Comparison of ENCODE assay signal across 9 cellular contexts in the genomic region with DNA sequence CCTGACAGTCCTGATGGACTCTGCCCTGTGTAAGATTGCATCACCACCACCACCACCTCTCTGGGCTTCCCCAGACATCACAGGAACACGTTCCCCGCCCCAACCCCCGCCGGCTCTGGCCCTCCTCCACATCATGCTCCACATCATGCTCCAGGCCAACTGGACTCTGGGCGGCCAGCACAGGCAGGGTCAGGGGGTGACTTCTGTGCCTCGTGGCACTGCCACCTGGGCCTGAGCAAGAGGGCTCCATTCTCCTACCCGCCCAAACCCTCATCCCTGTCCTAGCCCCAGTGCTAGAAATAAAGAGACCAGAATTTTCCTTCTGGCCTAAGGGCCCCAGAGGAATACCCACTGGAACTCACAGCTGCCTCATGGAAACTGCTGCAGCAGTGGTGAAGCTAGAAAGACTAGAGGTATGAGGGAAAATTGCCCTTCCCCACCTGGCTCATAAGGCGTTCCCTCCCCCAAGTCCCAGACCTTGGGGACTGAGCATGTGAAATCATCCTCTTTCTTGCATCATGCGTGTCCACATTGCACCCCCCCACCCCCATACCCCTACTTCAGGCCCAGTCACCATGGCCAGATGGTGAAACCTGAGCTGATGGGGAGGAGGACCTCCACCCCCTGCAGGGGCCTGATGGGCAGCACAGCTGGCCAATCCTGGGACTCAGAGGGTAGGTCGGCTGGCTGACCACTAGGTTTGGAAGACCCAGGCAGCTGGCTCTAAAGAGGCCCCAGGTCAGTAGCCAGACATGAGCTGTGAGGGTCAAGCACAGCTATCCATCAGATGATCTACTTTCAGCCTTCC. TPM values are rescaled to one million over a fixed set of nuclear protein-coding genes. Genes with fewer than 3 reads are reported as not detected.
DNase-seq lines count a peak whose midpoint lies in the region; ATAC-seq, FAIRE-seq and TF ChIP-seq lines count a peak whose summit lies in the region.
"Had no signal": no experiment of that assay in that cellular context is flagged by ENCODE, and none has a peak within 500 bp of the region (broad histone marks: within the 10 kb centered on the region; RNA-seq: fewer than 3 reads in every experiment).

TSS of gene INHBE (plus strand) at position 742 of the 808 bp plus-strand sequence. CDS start 230 bp downstream, outside the sequence.

- H3K27ac ChIP-seq in GM12878 (ENCODE audit: control insufficient read depth, insufficient read depth) (no peak within 1 kb of the TSS), neural progenitor cell (no peak within 1 kb of the TSS), esophagus muscularis mucosa (replicated peaks in 1 of 4) (no peak within 1 kb of the TSS)

- SMC1A ChIA-PET in GM12878 (lab: Charles Lee; ENCODE audit: uncharacterized antibody, unreplicated experiment): interaction anchor here (0.9 to 7.6 kb wide), 17 partner anchors 12 to 241 kb away, joined by 3 to 226 read pairs (median 4); partner anchors contain the start of gene SHMT2

- H3K9ac ChIP-seq in GM12878 (ENCODE audit: control insufficient read depth, insufficient read depth, low read length) (peak within 1 kb of the TSS; percentile 40; the same call in 1 of the 2 replicates), neural progenitor cell (no peak within 1 kb of the TSS)

- H3K79me2 ChIP-seq in GM12878 (ENCODE audit: control insufficient read depth, insufficient read depth, low read length) (no peaks in the 10 kb centered on the region), neural progenitor cell (ENCODE audit: low read depth) (no peaks in the 10 kb centered on the region)

- 72% methylated on average over 10 of the region's 10 CpGs for WGBS in GM12878 (ENCODE audit: insufficient coverage, insufficient replicate concordance, low lambda C conversion rate, missing lambda C conversion rate)
- 54% methylated on average over 6 of the region's 10 CpGs for WGBS in esophagus muscularis mucosa

- TF ChIP-seq EP300 in GM12878 (IDR thresholded peaks at IDR 0.05; ENCODE audit: borderline replicate concordance in 1 of 2, control insufficient read depth in 1 of 2, low read depth in 2 of 2, low read length in 2 of 2): no peak
- TF ChIP-seq EP300 in esophagus muscularis mucosa (IDR thresholded peaks at IDR 0.05): no peak

- H3K27me3 ChIP-seq in GM12878 (replicated peaks in 1 of 2; ENCODE audit: control insufficient read depth in 2 of 2, insufficient read depth in 2 of 2, low read length in 1 of 2) (no peaks in the 10 kb centered on the region), neural progenitor cell (no peaks in the 10 kb centered on the region), esophagus muscularis mucosa (peaks cover 0 to 15% (median 0%) of the 10 kb centered on the region in 4 donors)

- FAIRE-seq in GM12878 (lab: Jason Lieb, UNC): no peak
- FAIRE-seq: G401.6 had no signal

- POLR2A ChIA-PET in GM12878 (lab: Charles Lee): interaction anchor here (0.5 to 6.1 kb wide), 16 partner anchors 9 to 412 kb away, joined by 3 to 29 read pairs (median 4); partner anchors contain the start of genes INHBC and SHMT2

- in situ Hi-C loops in GM12878 (cut with MboI): loop anchor here (5.0 to 10.0 kb wide), 2 partner anchors 140 to 192 kb away; no protein-coding TSS in a partner anchor

- H4K20me1 ChIP-seq in GM12878 (ENCODE audit: control insufficient read depth, insufficient read depth) (no peaks in the 10 kb centered on the region), neural progenitor cell (ENCODE audit: low read depth) (no peaks in the 10 kb centered on the region)

- H3K4me2 ChIP-seq in GM12878 (ENCODE audit: control insufficient read depth, insufficient read depth) (peak within 1 kb of the TSS; percentile 75), neural progenitor cell (peak within 1 kb of the TSS; percentile 50)

- peaks cover 26% of the 10 kb centered on the region for H3K27me3 Mint-ChIP-seq in neural progenitor cell (ENCODE audit: insufficient read depth, low read depth)

- TF ChIP-seq CTCF in GM12878 (IDR thresholded peaks at IDR 0.05 in 2 of 3, conservative IDR thresholded peaks at IDR 0.05 in 1 of 3; ENCODE audit: control insufficient read depth in 2 of 3, extremely low read depth in 1 of 3, insufficient read depth in 1 of 3, low read depth in 3 of 3, low read length in 3 of 3) (no peak), neural progenitor cell (IDR thresholded peaks at IDR 0.05) (no peak), esophagus muscularis mucosa (IDR thresholded peaks at IDR 0.05) (no peak)

- H3K4me3 Mint-ChIP-seq in neural progenitor cell: peak within 1 kb of the TSS; percentile 72

- H3K9me3 ChIP-seq in GM12878 (replicated peaks; ENCODE audit: control insufficient read depth, insufficient read depth, low read length) (no peaks in the 10 kb centered on the region), neural progenitor cell (ENCODE audit: low read depth) (no peaks in the 10 kb centered on the region), esophagus muscularis mucosa (no peaks in the 10 kb centered on the region)

- RAD21 ChIA-PET in GM12878 (lab: Charles Lee; ENCODE audit: unreplicated experiment): interaction anchor here (0.5 to 6.8 kb wide), 15 partner anchors 8 to 241 kb away, joined by 3 to 224 read pairs (median 10); partner anchors contain the start of genes INHBC, SHMT2 and STAC3

- no peaks in the 10 kb centered on the region for H3K36me3 Mint-ChIP-seq in neural progenitor cell

- peaks cover 3% of the 10 kb centered on the region for H3F3A ChIP-seq in neural progenitor cell (ENCODE audit: low read depth)

- H3K4me1 ChIP-seq in GM12878 (ENCODE audit: control insufficient read depth, insufficient read depth, low read length) (peaks cover 11% of the 10 kb centered on the region), neural progenitor cell (peaks cover 24% of the 10 kb centered on the region), esophagus muscularis mucosa (peaks cover 19 to 27% (median 25%) of the 10 kb centered on the region in 4 donors)

- BruUV-seq in GM12878 (replicated peaks; lab: Mats Ljungman, UMichigan): no TSS peak

- TF ChIP-seq POLR2A in GM12878 (IDR thresholded peaks at IDR 0.05; ENCODE audit: low read depth, low read length) (no peak), esophagus muscularis mucosa (IDR thresholded peaks at IDR 0.05; ENCODE audit: low read depth) (no peak)

- DNase-seq in NCI-H748 (lab: John Stamatoyannopoulos, UW; ENCODE audit: unreplicated experiment) (peak; percentile 62), NCI-H748 treated with DMSO at 0.1 percent for 48 hours (lab: John Stamatoyannopoulos, UW) (no peak), NCI-H2107 (lab: John Stamatoyannopoulos, UW) (peak; percentile 82), GM12878 (ENCODE audit: low read depth, low spot score) (no peak), neural progenitor cell (ENCODE audit: low spot score) (peak; percentile 86), esophagus muscularis mucosa (ENCODE audit: extremely low spot score) (no peak), Kasumi-1 (lab: John Stamatoyannopoulos, UW) (no peak)

- intact Hi-C loops in GM12878 (cut with micrococcal nuclease; ENCODE audit: unreplicated experiment) (loop anchor here (5.0 kb wide), 1 partner anchor 168 kb away; no protein-coding TSS in a partner anchor), esophagus muscularis mucosa (cut with DNase I) (no loop called here)

- ATAC-seq in GM12878: peak; percentile 59
- ATAC-seq in HG03469 (IDR thresholded peaks at IDR 0.05; ENCODE audit: unreplicated experiment): no peak

- H3K27ac Mint-ChIP-seq in neural progenitor cell: no peak within 1 kb of the TSS

- H3K4me1 Mint-ChIP-seq in neural progenitor cell: peaks cover 38% of the 10 kb centered on the region

- H2AFZ ChIP-seq in GM12878 (ENCODE audit: control insufficient read depth, low read depth, low read length): peak within 1 kb of the TSS; percentile 89
- peak within 1 kb of the TSS; percentile 67 for H2AFZ ChIP-seq in neural progenitor cell (replicated peaks)

- no peaks in the 10 kb centered on the region for H3K9me3 Mint-ChIP-seq in neural progenitor cell

- H3K36me3 ChIP-seq in GM12878 (ENCODE audit: control insufficient read depth in 2 of 2, insufficient read depth in 2 of 2, low read length in 1 of 2) (no peaks in the 10 kb centered on the region), neural progenitor cell (no peaks in the 10 kb centered on the region), esophagus muscularis mucosa (no peaks in the 10 kb centered on the region)

- H3K4me3 ChIP-seq in GM12878: no peak within 1 kb of the TSS
- no peak within 1 kb of the TSS for H3K4me3 ChIP-seq in neural progenitor cell
- no peak within 1 kb of the TSS for H3K4me3 ChIP-seq in esophagus muscularis mucosa

- no peak for TF ChIP-seq RAD21 in GM12878 (IDR thresholded peaks at IDR 0.05; ENCODE audit: insufficient read depth, low read depth, low read length)

- CTCF ChIA-PET in GM12878 (lab: Yijun Ruan, JAX): interaction anchor here (0.6 to 11.0 kb wide), 41 partner anchors 7 to 698 kb away, joined by 3 to 540 read pairs (median 5); partner anchors contain the start of genes ARHGAP9, INHBC, PIP4K2C and SHMT2

TF ChIP-seq in GM12878, 131 proteins besides CTCF, POLR2A, EP300 and RAD21 (continues in another document):
- TF ChIP-seq BMI1 (IDR thresholded peaks at IDR 0.05; ENCODE audit: borderline replicate concordance) (no peak), ATF7 (IDR thresholded peaks at IDR 0.05; ENCODE audit: low read depth) (peak; percentile 82), IKZF1 (conservative IDR thresholded peaks at IDR 0.05) (peak; percentile 45; the same call in 1 of the 2 replicates), TCF12 (IDR thresholded peaks at IDR 0.05; ENCODE audit: low read depth, low read length) (no peak)

RNA-seq across cellular contexts. Expression of gene INHBE, which starts in this region (rescaled TPM):
- total RNA-seq in GM12878 (2013; cell fraction: nucleolus; rRNA removed): 0.79 and 1.3 TPM in 2 replicates
- 0.51 and 1.5 TPM in 2 replicates for total RNA-seq in GM12878 (2014; rRNA removed)
- 0.36 and 0.78 TPM in 2 replicates for total RNA-seq in GM12878 (2014; rRNA removed; fragmentation: Illumina TruSeq; extraction: Trizol)
- total RNA-seq in GM12878 (2021): 0.64 and 0.77 TPM in 2 replicates
- 0.16 TPM for polyA plus RNA-seq in GM12878 (2011; ENCODE audit: low read depth)
- polyA plus RNA-seq in GM12878 (2011; rRNA removed): 2.2 and 2.5 TPM in 2 replicates
- polyA plus RNA-seq in GM12878 (2011; cell fraction: cytosol; rRNA removed): 3.1 and 4.4 TPM in 2 replicates
- polyA plus RNA-seq in GM12878 (2011; cell fraction: nucleus; rRNA removed): 1.3 and 1.9 TPM in 2 replicates
- polyA plus RNA-seq in GM12878 (2012): 0.12 and 0.73 TPM in 2 replicates
- 0.38 and 0.70 TPM in 2 replicates for polyA plus RNA-seq in GM12878 (2014; fragmentation: Illumina TruSeq; extraction: Trizol)
- under 1 TPM; 0.13 to 0.18 TPM for polyA plus RNA-seq in GM12878 (2014; fragmentation: Nextera tagmentation; extraction: Ambion mirVana)
- polyA plus RNA-seq in GM12878 (2014; rRNA removed): 0.58 and 1.9 TPM in 2 replicates
- under 1 TPM; 0.09 to 0.14 TPM for polyA plus RNA-seq in GM12878 (2016; fragmentation: Nextera tagmentation; extraction: Ambion mirVana)
- polyA minus RNA-seq in GM12878 (2011; rRNA and poly(A)+ RNA removed): 2.8 and 6.2 TPM in 2 replicates
- 1.6 and 2.0 TPM in 2 replicates for polyA minus RNA-seq in GM12878 (2011; cell fraction: cytosol; rRNA and poly(A)+ RNA removed)
- polyA minus RNA-seq in GM12878 (2011; cell fraction: nucleus; rRNA and poly(A)+ RNA removed): 3.5 and 6.3 TPM in 2 replicates
- 2.6 TPM in 1 of 2 replicates, not detected in the other for total RNA-seq in neural progenitor cell (ENCODE audit: low replicate concordance)
- total RNA-seq in esophagus muscularis mucosa: not detected

Comparison
In these comparisons a context has a peak if more than half of its experiments do, and no peak if none do; other contexts are left out.
1. DNase-seq: peak in NCI-H748 (single experiment), NCI-H2107 (single experiment) and neural progenitor cell (single experiment); none in NCI-H748 treated with DMSO at 0.1 percent for 48 hours (single experiment), GM12878 (single experiment), esophagus muscularis mucosa (single experiment) and Kasumi-1 (0 of 2).